ENCODE assay signal across 8 cellular contexts in genomic region chr11:100687032-100687629, GRCh38. TPM values are rescaled to one million over a fixed set of nuclear protein-coding genes. Genes with fewer than 3 reads are reported as not detected.
DNase-seq lines count a peak whose midpoint lies in the region; ATAC-seq, FAIRE-seq and TF ChIP-seq lines count a peak whose summit lies in the region.

Gene ARHGAP42, plus strand, starts transcription at chr11:100687288. Its CDS starts 391 bp downstream, at chr11:100687679.

- 0 to 1% (median 1%) methylated on average over 55 to 81 of the region's 81 CpGs for WGBS in small intestine, 3 donors

- no peak for TF ChIP-seq CTCF in CD8-positive, alpha-beta T cell (IDR thresholded peaks at IDR 0.05)
- TF ChIP-seq CTCF in Peyer's patch (IDR thresholded peaks at IDR 0.05) (no peak), cardiac fibroblast (IDR thresholded peaks at IDR 0.05; ENCODE audit: low read depth, low read length) (no peak)

- H3K4me1 ChIP-seq in CD8-positive, alpha-beta T cell (ENCODE audit: insufficient read depth, low read length): no peaks in the 10 kb centered on the region
- no peaks in the 10 kb centered on the region for H3K4me1 ChIP-seq in Peyer's patch
- H3K4me1 ChIP-seq in small intestine (ENCODE audit: control insufficient read depth in 2 of 2, insufficient read depth in 1 of 2, low read depth in 1 of 2, low read length in 1 of 2): peaks cover 0 to 8% of the 10 kb centered on the region in 2 donors

- CTCF ChIA-PET in CD8-positive, alpha-beta T cell (lab: Charles Lee): no interaction called here

- H3K27ac ChIP-seq in CD8-positive, alpha-beta T cell (ENCODE audit: low read depth, low read length): no peak within 1 kb of the TSS
- peak within 1 kb of the TSS; percentile 69 to 85 (median 80) for H3K27ac ChIP-seq in Peyer's patch
- peak within 1 kb of the TSS; percentile 61 to 83 for H3K27ac ChIP-seq in small intestine (ENCODE audit: low read depth in 1 of 2, low read length in 1 of 2)

- H3K4me3 Mint-ChIP-seq in CD8-positive, alpha-beta T cell: peak within 1 kb of the TSS; percentile 89
- peak within 1 kb of the TSS; percentile 93 to 98 (median 97) for H3K4me3 Mint-ChIP-seq in immature natural killer cell

- H3K27me3 ChIP-seq in CD8-positive, alpha-beta T cell (ENCODE audit: insufficient read depth, low read length): no peaks in the 10 kb centered on the region
- H3K27me3 ChIP-seq in Peyer's patch: no peaks in the 10 kb centered on the region
- H3K27me3 ChIP-seq in small intestine (ENCODE audit: control insufficient read depth in 2 of 2, insufficient read depth in 2 of 2, low read length in 2 of 2): no peaks in the 10 kb centered on the region

- peaks cover 13% of the 10 kb centered on the region for H3K4me1 Mint-ChIP-seq in CD8-positive, alpha-beta T cell (ENCODE audit: low read depth)
- H3K4me1 Mint-ChIP-seq in immature natural killer cell: peaks cover 53 to 71% of the 10 kb centered on the region in 2 donors

- no peaks in the 10 kb centered on the region for H3K36me3 Mint-ChIP-seq in CD8-positive, alpha-beta T cell
- H3K36me3 Mint-ChIP-seq in immature natural killer cell: no peaks in the 10 kb centered on the region

- no peaks in the 10 kb centered on the region for H3K9me3 Mint-ChIP-seq in CD8-positive, alpha-beta T cell
- H3K9me3 Mint-ChIP-seq in immature natural killer cell: no peaks in the 10 kb centered on the region

- POLR2A ChIA-PET in CD8-positive, alpha-beta T cell (lab: Charles Lee): no interaction called here

- H3K9me3 ChIP-seq in CD8-positive, alpha-beta T cell (ENCODE audit: low read length): no peaks in the 10 kb centered on the region
- H3K9me3 ChIP-seq in Peyer's patch (no peaks in the 10 kb centered on the region), small intestine (ENCODE audit: control insufficient read depth, low read depth) (no peaks in the 10 kb centered on the region)

- H3K36me3 ChIP-seq in CD8-positive, alpha-beta T cell (ENCODE audit: insufficient read depth, low read length): no peaks in the 10 kb centered on the region
- H3K36me3 ChIP-seq in Peyer's patch: no peaks in the 10 kb centered on the region
- H3K36me3 ChIP-seq in small intestine (ENCODE audit: control insufficient read depth in 2 of 2, insufficient read depth in 2 of 2, low read length in 2 of 2): peaks cover 0 to 2% of the 10 kb centered on the region in 2 donors

- peaks cover 23% of the 10 kb centered on the region for H3K27me3 Mint-ChIP-seq in CD8-positive, alpha-beta T cell (ENCODE audit: low read depth)
- peaks cover 3 to 4% (median 4%) of the 10 kb centered on the region in 3 donors for H3K27me3 Mint-ChIP-seq in immature natural killer cell (ENCODE audit: low read depth in 3 of 3)

- no peak within 1 kb of the TSS for H3K27ac Mint-ChIP-seq in CD8-positive, alpha-beta T cell
- peak within 1 kb of the TSS; percentile 72 to 92 (median 84) for H3K27ac Mint-ChIP-seq in immature natural killer cell

- TF ChIP-seq POLR2A in Peyer's patch (IDR thresholded peaks at IDR 0.05): peak in 1 of 2 donors; percentile 6

- intact Hi-C loops in CD8-positive, alpha-beta T cell (cut with DNase I, micrococcal nuclease): no loop called here

- FAIRE-seq in small intestine (lab: Jason Lieb, UNC): no peak

- peak; percentile 55 for ATAC-seq in CD8-positive, alpha-beta T cell
- ATAC-seq in GM19025 (IDR thresholded peaks at IDR 0.05; ENCODE audit: low read depth, unreplicated experiment) (peak; percentile 69), HG03103 (IDR thresholded peaks at IDR 0.05; ENCODE audit: low read depth, unreplicated experiment) (peak; percentile 63)

- no peak within 1 kb of the TSS for H3K4me3 ChIP-seq in CD8-positive, alpha-beta T cell (ENCODE audit: low read depth, low read length)
- H3K4me3 ChIP-seq in Peyer's patch: peak within 1 kb of the TSS; percentile 52 to 90 (median 66)
- peak within 1 kb of the TSS; percentile 75 to 76 for H3K4me3 ChIP-seq in cardiac fibroblast (replicated peaks in 1 of 2; ENCODE audit: low read depth in 2 of 2, low read length in 2 of 2)
- peak within 1 kb of the TSS; percentile 68 to 80 for H3K4me3 ChIP-seq in small intestine (ENCODE audit: low read depth in 1 of 2, low read length in 2 of 2)

- DNase-seq in CD8-positive, alpha-beta T cell: peak in 3 of 7 experiments; percentile 2 to 20 (median 20)
- DNase-seq in Peyer's patch (peak; percentile 61 to 85 (median 78)), cardiac fibroblast (ENCODE audit: low read depth in 2 of 2) (peak; percentile 68 to 73), immature natural killer cell (peak; percentile 55 to 59 (median 56)), small intestine (peak; percentile 69), DMS79 treated with DMSO at 0.1 percent for 48 hours (lab: John Stamatoyannopoulos, UW) (no peak)

RNA-seq across cellular contexts. Expression of gene ARHGAP42, which starts in this region (rescaled TPM):
- under 1 TPM; 0.06 to 0.38 TPM for total RNA-seq in CD8-positive, alpha-beta T cell
- 10 to 100 TPM; 24.5 to 49.5 (median 26.7) TPM for total RNA-seq in Peyer's patch
- polyA plus RNA-seq in immature natural killer cell: 1 to 10 TPM in 1 of 3 donors, under 1 TPM in 2; 0.27 to 1.2 (median 0.74) TPM
- 10 to 100 TPM in 2 of 3 donors, 1 to 10 TPM in 1; 4.3 to 17.0 (median 14.3) TPM for polyA plus RNA-seq in small intestine

Comparison
In these comparisons a context has a peak if more than half of its experiments do, and no peak if none do; other contexts are left out.
1. RNA of gene ARHGAP42 (total RNA-seq): 24.5 to 49.5 TPM in Peyer's patch; 0.06 to 0.38 TPM in CD8-positive, alpha-beta T cell; every median in the first group is over 10 times any median in the second.
2. Peak in ATAC-seq in CD8-positive, alpha-beta T cell; RNA of the gene not detected or under 1 TPM.
3. Peak in every context shown above with its lines, with median percentiles within 50 percentile points of each other: ATAC-seq.